In genomic region chr18:21933931-21934765, GRCh38 we compare ENCODE assay signal across 16 cellular contexts.
A peak's percentile ranks its signal among the peaks of the same experiment; 100 is the strongest.
DNase-seq lines count a peak whose midpoint lies in the region; ATAC-seq and TF ChIP-seq lines count a peak whose summit lies in the region.
"Had no signal": no experiment of that assay in that cellular context is flagged by ENCODE, and none has a peak within 500 bp of the region (broad histone marks: within the 10 kb centered on the region; RNA-seq: fewer than 3 reads in every experiment).

No MANE protein-coding gene starts in this region.

- intact Hi-C loops in naive thymus-derived CD4-positive, alpha-beta T cell (cut with micrococcal nuclease), result no loop called here

- H3K4me1 Mint-ChIP-seq in endodermal cell (peaks cover 40% of the 10 kb centered on the region), progenitor cell of endocrine pancreas (ENCODE audit: low read depth) (peaks cover 22% of the 10 kb centered on the region)
- no peaks in the 10 kb centered on the region for H3K4me1 Mint-ChIP-seq in naive thymus-derived CD4-positive, alpha-beta T cell

- H3K27me3 Mint-ChIP-seq in endodermal cell (ENCODE audit: insufficient read depth), result peaks cover 7% of the 10 kb centered on the region
- H3K27me3 Mint-ChIP-seq in progenitor cell of endocrine pancreas, result no peaks in the 10 kb centered on the region
- H3K27me3 Mint-ChIP-seq in naive thymus-derived CD4-positive, alpha-beta T cell, result peaks cover 0 to 15% (median 0%) of the 10 kb centered on the region in 5 donors

- POLR2A ChIA-PET in naive thymus-derived CD4-positive, alpha-beta T cell (lab: Charles Lee), result no interaction called here

- no peaks in the 10 kb centered on the region for H3K9me3 ChIP-seq in HUES6 (ENCODE audit: control insufficient read depth, insufficient read depth, low read depth, low read length)
- peaks cover 8% of the 10 kb centered on the region for H3K9me3 ChIP-seq in endodermal cell (ENCODE audit: control insufficient read depth, low read length)
- H3K9me3 ChIP-seq in naive thymus-derived CD4-positive, alpha-beta T cell (ENCODE audit: control insufficient read depth in 2 of 3, low read length in 3 of 3), result no peaks in the 10 kb centered on the region

- 13 to 30% methylated on average over 8 to 10 of the region's 10 CpGs for WGBS in endodermal cell (ENCODE audit: insufficient coverage in 1 of 2, insufficient read length in 1 of 2), 2 experiments

- H3K27ac ChIP-seq in HUES6 (ENCODE audit: low read depth, low read length) (0 out of 2 replicates have a peak overlapping the region, but pooled peaks have one; percentile 7), endodermal cell (ENCODE audit: low read depth, low read length) (peak overlapping the region; percentile 14)
- H3K27ac ChIP-seq in naive thymus-derived CD4-positive, alpha-beta T cell (ENCODE audit: low read depth, low read length), result no peak overlapping the region
- H3K27ac ChIP-seq: GM23248, HL-60 had no signal

- H3K4me3 Mint-ChIP-seq in endodermal cell (no peak overlapping the region), progenitor cell of endocrine pancreas (ENCODE audit: low read depth) (no peak overlapping the region)
- H3K4me3 Mint-ChIP-seq in naive thymus-derived CD4-positive, alpha-beta T cell, result no peak overlapping the region
- H3K4me3 Mint-ChIP-seq: CD8-positive, alpha-beta T cell had no signal

- H3K27ac Mint-ChIP-seq in endodermal cell, result peak overlapping the region; percentile 95
- H3K27ac Mint-ChIP-seq in progenitor cell of endocrine pancreas, result peak overlapping the region; percentile 86
- H3K27ac Mint-ChIP-seq in naive thymus-derived CD4-positive, alpha-beta T cell, result no peak overlapping the region
- H3K27ac Mint-ChIP-seq: CD8-positive, alpha-beta T cell had no signal

- CTCF ChIA-PET in naive thymus-derived CD4-positive, alpha-beta T cell (lab: Charles Lee), result no interaction called here

- H3K9me3 Mint-ChIP-seq in endodermal cell, result no peaks in the 10 kb centered on the region
- H3K9me3 Mint-ChIP-seq in progenitor cell of endocrine pancreas (ENCODE audit: low read depth), result no peaks in the 10 kb centered on the region
- peaks cover 0 to 4% (median 0%) of the 10 kb centered on the region in 11 donors for H3K9me3 Mint-ChIP-seq in naive thymus-derived CD4-positive, alpha-beta T cell
- H3K9me3 Mint-ChIP-seq: CD8-positive, alpha-beta T cell had no signal

- H3K36me3 ChIP-seq in HUES6 (ENCODE audit: control insufficient read depth, insufficient read depth, low read length) (no peaks in the 10 kb centered on the region), endodermal cell (ENCODE audit: control insufficient read depth, insufficient read depth, low read length) (no peaks in the 10 kb centered on the region)
- no peaks in the 10 kb centered on the region for H3K36me3 ChIP-seq in naive thymus-derived CD4-positive, alpha-beta T cell (ENCODE audit: control insufficient read depth in 2 of 3, insufficient read depth in 3 of 3, low read length in 3 of 3)

- peak overlapping the region; percentile 25 for H3K9ac ChIP-seq in HUES6 (ENCODE audit: low read length)
- H3K9ac ChIP-seq in endodermal cell (ENCODE audit: extremely low read depth, low read length, poor library complexity, severe bottlenecking), result peak overlapping the region; percentile 53
- H3K9ac ChIP-seq: GM23248 had no signal

- TF ChIP-seq CTCF in endodermal cell (conservative IDR thresholded peaks at IDR 0.05), result peak; percentile 70
- TF ChIP-seq CTCF in progenitor cell of endocrine pancreas (IDR thresholded peaks at IDR 0.05; ENCODE audit: unreplicated experiment), result no peak

- no peaks in the 10 kb centered on the region for H3K36me3 Mint-ChIP-seq in endodermal cell (ENCODE audit: low read depth)
- no peaks in the 10 kb centered on the region for H3K36me3 Mint-ChIP-seq in progenitor cell of endocrine pancreas (ENCODE audit: insufficient read depth)
- H3K36me3 Mint-ChIP-seq in naive thymus-derived CD4-positive, alpha-beta T cell, result no peaks in the 10 kb centered on the region
- H3K36me3 Mint-ChIP-seq: CD8-positive, alpha-beta T cell had no signal

- DNase-seq in NCI-H2196 treated with DMSO at 0.1 percent for 48 hours (lab: John Stamatoyannopoulos, UW; ENCODE audit: unreplicated experiment) (peak; percentile 20), endodermal cell (peak; percentile 91), progenitor cell of endocrine pancreas (ENCODE audit: low spot score, unreplicated experiment) (no peak), islet precursor cell (no peak), NCI-H524 treated with DMSO at 0.1 percent for 48 hours (lab: John Stamatoyannopoulos, UW) (no peak)
- DNase-seq in naive thymus-derived CD4-positive, alpha-beta T cell, result no peak
- DNase-seq: CD8-positive, alpha-beta T cell; DMS79 treated with DMSO at 0.1 percent for 48 hours; GDM1; GM23248; KG1; NCI-H1105 treated with DMSO at 0.1 percent for 48 hours; NCI-H1930; NCI-H524 had no signal

- H3K4me1 ChIP-seq in HUES6 (ENCODE audit: control insufficient read depth, insufficient read depth, low read length) (peaks cover 15% of the 10 kb centered on the region), endodermal cell (ENCODE audit: control insufficient read depth, insufficient read depth, low read length) (peaks cover 22% of the 10 kb centered on the region)
- no peaks in the 10 kb centered on the region for H3K4me1 ChIP-seq in naive thymus-derived CD4-positive, alpha-beta T cell (ENCODE audit: control insufficient read depth in 2 of 2, insufficient read depth in 2 of 2, low read length in 2 of 2)

- H3K27me3 ChIP-seq in HUES6 (ENCODE audit: control insufficient read depth, insufficient read depth, low read length) (peaks cover 33% of the 10 kb centered on the region), endodermal cell (ENCODE audit: control insufficient read depth, insufficient read depth, low read length, poor library complexity, severe bottlenecking) (no peaks in the 10 kb centered on the region)
- no peaks in the 10 kb centered on the region for H3K27me3 ChIP-seq in naive thymus-derived CD4-positive, alpha-beta T cell (ENCODE audit: control insufficient read depth in 2 of 2, insufficient read depth in 2 of 2, low read length in 2 of 2)

- no peak for ATAC-seq in naive thymus-derived CD4-positive, alpha-beta T cell
- ATAC-seq: CD8-positive, alpha-beta T cell had no signal

- H3K4me3 ChIP-seq in HUES6 (ENCODE audit: low read depth, low read length) (no peak overlapping the region; the same call in 1 of the 2 replicates), endodermal cell (ENCODE audit: low read length) (no peak overlapping the region)
- no peak overlapping the region for H3K4me3 ChIP-seq in naive thymus-derived CD4-positive, alpha-beta T cell (ENCODE audit: low read length)
- H3K4me3 ChIP-seq: GM23248 had no signal

Comparison
In these comparisons a context has a peak if more than half of its experiments do, and no peak if none do; other contexts are left out.
1. DNase-seq: peak in NCI-H2196 treated with DMSO at 0.1 percent for 48 hours (single experiment) and endodermal cell (single experiment); none in progenitor cell of endocrine pancreas (single experiment), islet precursor cell (single experiment), NCI-H524 treated with DMSO at 0.1 percent for 48 hours (single experiment) and naive thymus-derived CD4-positive, alpha-beta T cell (0 of 9).
2. H3K27ac Mint-ChIP-seq: peak in endodermal cell (single experiment) and progenitor cell of endocrine pancreas (single experiment); none in naive thymus-derived CD4-positive, alpha-beta T cell (0 of 9).